ENCODE assay signal across 17 cellular contexts in the genomic region with DNA sequence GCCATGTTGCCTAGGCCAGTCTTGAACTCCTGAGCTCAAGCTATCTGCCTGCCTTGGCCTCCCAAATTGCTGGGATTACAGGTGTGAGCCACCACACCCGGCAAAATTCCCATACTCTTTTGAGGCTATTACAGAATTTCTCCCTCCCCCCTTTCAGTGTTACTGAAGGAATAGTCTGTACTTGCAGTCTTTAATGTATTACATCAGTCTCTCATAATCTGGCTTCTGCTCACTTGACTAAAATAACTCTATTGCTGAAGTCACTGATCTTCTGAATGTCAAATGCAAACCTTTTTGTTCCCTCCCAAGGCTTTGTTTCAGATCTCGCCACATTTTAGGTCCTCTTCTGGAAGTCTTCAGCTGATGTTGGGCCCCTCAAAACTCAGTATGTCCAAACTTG. TPM values are rescaled to one million over a fixed set of nuclear protein-coding genes. Genes with fewer than 3 reads are reported as not detected.
DNase-seq lines count a peak whose midpoint lies in the region; ATAC-seq and TF ChIP-seq lines count a peak whose summit lies in the region.
"Had no signal": no experiment of that assay in that cellular context is flagged by ENCODE, and none has a peak within 500 bp of the region (broad histone marks: within the 10 kb centered on the region; RNA-seq: fewer than 3 reads in every experiment).

No MANE protein-coding gene starts in this region.

- CTCF ChIA-PET in activated CD4-positive, alpha-beta T cell treated with anti-CD3 and anti-CD28 coated beads for 36 hours (lab: Charles Lee), result interaction anchor here (0.6 to 0.8 kb wide), 4 partner anchors 11 to 391 kb away, joined by 3 to 4 read pairs (median 3); no protein-coding TSS in a partner anchor

- peaks cover 44% of the 10 kb centered on the region for H4K20me1 ChIP-seq in GM23338 (replicated peaks; ENCODE audit: insufficient read depth)

- TF ChIP-seq CTCF in heart right ventricle (IDR thresholded peaks at IDR 0.05) (no peak), GM23338 (conservative IDR thresholded peaks at IDR 0.05; ENCODE audit: low read depth in 2 of 2) (no peak), progenitor cell of endocrine pancreas (IDR thresholded peaks at IDR 0.05; ENCODE audit: unreplicated experiment) (no peak)

- H3K27ac Mint-ChIP-seq in activated CD4-positive, alpha-beta T cell treated with anti-CD3 and anti-CD28 coated beads for 36 hours, result peak overlapping the region; percentile 58
- H3K27ac Mint-ChIP-seq in GM23338, result peak overlapping the region; percentile 9; the same call in 1 of the 2 replicates
- peak overlapping the region; percentile 19 for H3K27ac Mint-ChIP-seq in progenitor cell of endocrine pancreas
- H3K27ac Mint-ChIP-seq: HFFc6 had no signal

- H3K36me3 Mint-ChIP-seq in activated CD4-positive, alpha-beta T cell treated with anti-CD3 and anti-CD28 coated beads for 36 hours (ENCODE audit: low read depth), result peaks cover 44% of the 10 kb centered on the region
- H3K36me3 Mint-ChIP-seq in GM23338 (ENCODE audit: low read depth) (peaks cover 87% of the 10 kb centered on the region), progenitor cell of endocrine pancreas (ENCODE audit: insufficient read depth) (peaks cover 34% of the 10 kb centered on the region)

- H3K4me3 Mint-ChIP-seq in activated CD4-positive, alpha-beta T cell treated with anti-CD3 and anti-CD28 coated beads for 36 hours, result no peak overlapping the region
- H3K4me3 Mint-ChIP-seq in GM23338 (no peak overlapping the region), progenitor cell of endocrine pancreas (ENCODE audit: low read depth) (no peak overlapping the region)
- H3K4me3 Mint-ChIP-seq: CD8-positive, alpha-beta memory T cell; HFFc6 had no signal

- H3K4me1 ChIP-seq in heart right ventricle (peaks cover 3 to 55% (median 33%) of the 10 kb centered on the region in 9 donors), GM23338 (ENCODE audit: insufficient read depth) (no peaks in the 10 kb centered on the region)
- H3K4me1 ChIP-seq: BLaER1, Caco-2 had no signal

- H3K27ac ChIP-seq in heart right ventricle, result peak overlapping the region in 7 of 10 donors; percentile 15 to 64 (median 54)
- H3K27ac ChIP-seq in GM23338 (ENCODE audit: low read depth), result no peak overlapping the region
- H3K27ac ChIP-seq: BLaER1 had no signal

- no peak for DNase-seq in activated CD4-positive, alpha-beta T cell treated with anti-CD3 and anti-CD28 coated beads for 36 hours
- no peak for DNase-seq in activated CD4-positive, alpha-beta T cell treated with anti-CD3 and anti-CD28 coated beads for 4 hours
- DNase-seq in heart right ventricle, result no peak
- no peak for DNase-seq in Right ventricle myocardium superior
- DNase-seq in GM23338 (ENCODE audit: low spot score), result no peak
- no peak for DNase-seq in progenitor cell of endocrine pancreas (ENCODE audit: low spot score, unreplicated experiment)
- no peak for DNase-seq in D341Med (ENCODE audit: low spot score)
- DNase-seq: 8988T; AML-193; Caco-2; CD8-positive, alpha-beta memory T cell; DMS53; GF-D8; HCEC 1CT; HFFc6 had no signal

- no peaks in the 10 kb centered on the region for H3K9me3 Mint-ChIP-seq in activated CD4-positive, alpha-beta T cell treated with anti-CD3 and anti-CD28 coated beads for 36 hours (ENCODE audit: low read depth)
- H3K9me3 Mint-ChIP-seq in GM23338 (no peaks in the 10 kb centered on the region), progenitor cell of endocrine pancreas (ENCODE audit: low read depth) (no peaks in the 10 kb centered on the region)
- H3K9me3 Mint-ChIP-seq: CD8-positive, alpha-beta memory T cell; HFFc6 had no signal

- H3K4me2 ChIP-seq in GM23338, result no peak overlapping the region
- H3K4me2 ChIP-seq: BLaER1 had no signal

- POLR2A ChIA-PET in activated CD4-positive, alpha-beta T cell treated with anti-CD3 and anti-CD28 coated beads for 36 hours (lab: Charles Lee), result no interaction called here

- intact Hi-C loops in activated CD4-positive, alpha-beta T cell treated with anti-CD3 and anti-CD28 coated beads for 36 hours (cut with DNase I, micrococcal nuclease), result no loop called here
- intact Hi-C loops in heart right ventricle (cut with DNase I), result loop anchor here in 1 of 10 donors (10.0 kb wide), 1 partner anchor 46 kb away; no protein-coding TSS in a partner anchor
- intact Hi-C loops in Right ventricle myocardium superior (cut with DNase I), result no loop called here

- no peaks in the 10 kb centered on the region for H3K9me3 ChIP-seq in heart right ventricle
- H3K9me3 ChIP-seq: BLaER1, Caco-2 had no signal

- H2AFZ ChIP-seq in GM23338, result no peak overlapping the region

- H3K4me3 ChIP-seq in heart right ventricle (no peak overlapping the region), GM23338 (no peak overlapping the region)
- H3K4me3 ChIP-seq: BLaER1 had no signal

- peaks cover 4% of the 10 kb centered on the region for H3K4me1 Mint-ChIP-seq in activated CD4-positive, alpha-beta T cell treated with anti-CD3 and anti-CD28 coated beads for 36 hours
- H3K4me1 Mint-ChIP-seq in GM23338 (no peaks in the 10 kb centered on the region), progenitor cell of endocrine pancreas (ENCODE audit: low read depth) (no peaks in the 10 kb centered on the region)

- ATAC-seq in activated CD4-positive, alpha-beta T cell treated with anti-CD3 and anti-CD28 coated beads for 36 hours, result no peak
- ATAC-seq in heart right ventricle, result peak in 4 of 8 donors; percentile 24 to 57 (median 48)
- ATAC-seq in Right ventricle myocardium superior (ENCODE audit: poor library complexity), result no peak
- no peak for ATAC-seq in GM23338
- no peak for ATAC-seq in GM19324 (IDR thresholded peaks at IDR 0.05; ENCODE audit: low FRiP score, unreplicated experiment)

- H3K27me3 ChIP-seq in heart right ventricle (no peaks in the 10 kb centered on the region), GM23338 (ENCODE audit: insufficient read depth) (no peaks in the 10 kb centered on the region)
- H3K27me3 ChIP-seq: BLaER1 had no signal

- WGBS in heart right ventricle, 2 donors, result 79 to 80% methylated on average over 2 of the region's 2 CpGs

- no peaks in the 10 kb centered on the region for H3K27me3 Mint-ChIP-seq in activated CD4-positive, alpha-beta T cell treated with anti-CD3 and anti-CD28 coated beads for 36 hours
- H3K27me3 Mint-ChIP-seq in GM23338 (ENCODE audit: insufficient read depth, low read depth, poor library complexity), result no peaks in the 10 kb centered on the region
- no peaks in the 10 kb centered on the region for H3K27me3 Mint-ChIP-seq in progenitor cell of endocrine pancreas
- H3K27me3 Mint-ChIP-seq: CD8-positive, alpha-beta memory T cell had no signal

- H3F3A ChIP-seq in GM23338 (replicated peaks; ENCODE audit: low read depth), result peaks cover 9% of the 10 kb centered on the region; the same call in 1 of the 2 replicates

- H3K9me2 ChIP-seq in GM23338 (ENCODE audit: insufficient read depth), result no peaks in the 10 kb centered on the region

- peaks cover 92% of the 10 kb centered on the region for H3K79me2 ChIP-seq in GM23338 (replicated peaks; ENCODE audit: insufficient read depth)

- H3K36me3 ChIP-seq in heart right ventricle (peaks cover 0 to 95% (median 42%) of the 10 kb centered on the region in 9 donors), GM23338 (ENCODE audit: insufficient read depth) (peaks cover 67% of the 10 kb centered on the region)

TF ChIP-seq in GM23338, 12 proteins besides CTCF, POLR2A, EP300 and RAD21 (continues in another document):
- TF ChIP-seq POLR2AphosphoS5 (IDR thresholded peaks at IDR 0.05; ENCODE audit: low read depth) (no peak), ZNF331 (CRISPR knock-in tag; IDR thresholded peaks at IDR 0.05; ENCODE audit: low read depth) (no peak), CREB1 (CRISPR knock-in tag; IDR thresholded peaks at IDR 0.05; ENCODE audit: low read depth) (no peak), ZNF114 (CRISPR knock-in tag; IDR thresholded peaks at IDR 0.05) (no peak), STAT1 (IDR thresholded peaks at IDR 0.05; ENCODE audit: unreplicated experiment) (no peak)
- TF ChIP-seq, protein P1, sequence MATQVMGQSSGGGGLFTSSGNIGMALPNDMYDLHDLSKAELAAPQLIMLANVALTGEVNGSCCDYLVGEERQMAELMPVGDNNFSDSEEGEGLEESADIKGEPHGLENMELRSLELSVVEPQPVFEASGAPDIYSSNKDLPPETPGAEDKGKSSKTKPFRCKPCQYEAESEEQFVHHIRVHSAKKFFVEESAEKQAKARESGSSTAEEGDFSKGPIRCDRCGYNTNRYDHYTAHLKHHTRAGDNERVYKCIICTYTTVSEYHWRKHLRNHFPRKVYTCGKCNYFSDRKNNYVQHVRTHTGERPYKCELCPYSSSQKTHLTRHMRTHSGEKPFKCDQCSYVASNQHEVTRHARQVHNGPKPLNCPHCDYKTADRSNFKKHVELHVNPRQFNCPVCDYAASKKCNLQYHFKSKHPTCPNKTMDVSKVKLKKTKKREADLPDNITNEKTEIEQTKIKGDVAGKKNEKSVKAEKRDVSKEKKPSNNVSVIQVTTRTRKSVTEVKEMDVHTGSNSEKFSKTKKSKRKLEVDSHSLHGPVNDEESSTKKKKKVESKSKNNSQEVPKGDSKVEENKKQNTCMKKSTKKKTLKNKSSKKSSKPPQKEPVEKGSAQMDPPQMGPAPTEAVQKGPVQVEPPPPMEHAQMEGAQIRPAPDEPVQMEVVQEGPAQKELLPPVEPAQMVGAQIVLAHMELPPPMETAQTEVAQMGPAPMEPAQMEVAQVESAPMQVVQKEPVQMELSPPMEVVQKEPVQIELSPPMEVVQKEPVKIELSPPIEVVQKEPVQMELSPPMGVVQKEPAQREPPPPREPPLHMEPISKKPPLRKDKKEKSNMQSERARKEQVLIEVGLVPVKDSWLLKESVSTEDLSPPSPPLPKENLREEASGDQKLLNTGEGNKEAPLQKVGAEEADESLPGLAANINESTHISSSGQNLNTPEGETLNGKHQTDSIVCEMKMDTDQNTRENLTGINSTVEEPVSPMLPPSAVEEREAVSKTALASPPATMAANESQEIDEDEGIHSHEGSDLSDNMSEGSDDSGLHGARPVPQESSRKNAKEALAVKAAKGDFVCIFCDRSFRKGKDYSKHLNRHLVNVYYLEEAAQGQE (IDR thresholded peaks at IDR 0.05; ENCODE audit: unreplicated experiment), result no peak

RNA-seq across cellular contexts. Expression of gene TNRC6A, which starts 51.8 kb away (rescaled TPM):
- total RNA-seq in activated CD4-positive, alpha-beta T cell treated with anti-CD3 and anti-CD28 coated beads for 36 hours, result 10 to 100 TPM; 34.6 to 46.1 TPM
- total RNA-seq in heart right ventricle (10 to 100 TPM; 31.6 to 51.4 (median 37.3) TPM), Right ventricle myocardium superior (35.6 TPM), progenitor cell of endocrine pancreas (92.5 and 94.4 TPM in 2 replicates)
- polyA plus RNA-seq in heart right ventricle (10 to 100 TPM in 1 of 2 donors, 1 to 10 TPM in 1; 8.3 to 35.1 TPM), GM23338 (2016; fragmentation: Nextera tagmentation; extraction: Ambion mirVana) (124 and 126 TPM in 2 replicates)
- 62.1 and 93.1 TPM in 2 replicates for total RNA-seq in GM23338 (2014; rRNA removed; shearing (Covaris generic))
